ENCODE assay signal across 24 cellular contexts in the genomic region with DNA sequence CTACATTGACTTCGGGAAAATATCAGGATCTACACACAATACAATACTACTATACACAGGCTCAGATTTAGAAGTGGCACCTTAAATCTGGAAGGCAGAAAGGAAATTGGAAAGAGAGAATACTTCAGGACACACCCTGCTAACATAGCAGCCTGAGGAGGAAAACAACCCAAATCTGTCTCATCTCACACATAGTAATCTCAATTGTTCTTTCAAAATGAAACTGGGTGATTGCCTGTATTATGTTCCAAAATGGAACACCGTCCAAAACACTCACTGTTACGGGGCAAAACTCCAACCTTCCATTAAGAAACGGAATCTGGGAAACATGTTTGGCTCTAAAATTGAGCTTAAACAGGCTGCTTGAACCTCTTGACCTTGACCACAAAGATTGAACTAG.
"Had no signal": no experiment of that assay in that cellular context is flagged by ENCODE, and none has a peak within 500 bp of the region (broad histone marks: within the 10 kb centered on the region; RNA-seq: fewer than 3 reads in every experiment).

No MANE protein-coding gene starts in this region.

- FAIRE-seq: K562 had no signal

- H3K36me3 ChIP-seq: adrenal gland, breast epithelium, Peyer's patch, SJSA1 had no signal

- H3K27me3 Mint-ChIP-seq: activated naive CD4-positive, alpha-beta T cell treated with anti-CD3 and anti-CD28 coated beads, Interleukin-2, amount 10 ng/mL, durations not matched to agents 7 days and 5 days had no signal

- H3K27ac ChIP-seq: adrenal gland, breast epithelium, Peyer's patch, RWPE1, SJSA1 had no signal

- H3K4me1 ChIP-seq: adrenal gland, breast epithelium, Peyer's patch had no signal

- H3K9me3 Mint-ChIP-seq: activated CD8-positive, alpha-beta T cell treated with anti-CD3 and anti-CD28 coated beads for 36 hours; activated naive CD8-positive, alpha-beta T cell treated with anti-CD3 and anti-CD28 coated beads for 36 hours had no signal

- H3K27me3 ChIP-seq: adrenal gland, breast epithelium, Peyer's patch, SJSA1 had no signal

- H3K27ac Mint-ChIP-seq: activated CD8-positive, alpha-beta T cell treated with anti-CD3 and anti-CD28 coated beads for 36 hours; activated naive CD4-positive, alpha-beta T cell treated with anti-CD3 and anti-CD28 coated beads, Interleukin-2, amount 10 ng/mL, durations not matched to agents 7 days and 5 days; activated naive CD8-positive, alpha-beta T cell treated with anti-CD3 and anti-CD28 coated beads for 36 hours; activated T-cell treated with anti-CD3 and anti-CD28 coated beads, Interleukin-2, amount 50 U/mL, for 72 hours; activated T-helper 2 cell treated with anti-CD3 and anti-CD28 coated beads, Interferon-gamma antibody, Interleukin-2, Interleukin-4, amounts not matched to agents 10 μg/mL and 5 μg/mL and 100 μg/mL, durations not matched to agents 14 hours and 24 hours and 36 hours; T-helper 1 cell treated with Interleukin-12 subunit alpha and Interleukin-12 subunit beta and Interleukin-4 antibody, amounts not matched to agents 30 μg/mL and 1 μg/mL, for 36 hours had no signal

- H3K4me1 Mint-ChIP-seq: activated naive CD4-positive, alpha-beta T cell treated with anti-CD3 and anti-CD28 coated beads, Interleukin-2, amount 10 ng/mL, durations not matched to agents 7 days and 5 days; activated naive CD8-positive, alpha-beta T cell treated with anti-CD3 and anti-CD28 coated beads for 36 hours had no signal

- H3K36me3 Mint-ChIP-seq: activated naive CD4-positive, alpha-beta T cell treated with anti-CD3 and anti-CD28 coated beads, Interleukin-2, amount 10 ng/mL, durations not matched to agents 7 days and 5 days; activated naive CD8-positive, alpha-beta T cell treated with anti-CD3 and anti-CD28 coated beads for 36 hours had no signal

- ATAC-seq: activated CD4-positive, CD25-positive, alpha-beta regulatory T cell treated with anti-CD3 and anti-CD28 coated beads, Interleukin-2, amount 50 U/mL, for 24 hours; activated CD8-positive, alpha-beta T cell treated with anti-CD3 and anti-CD28 coated beads for 36 hours; activated T-cell treated with anti-CD3 and anti-CD28 coated beads, Interleukin-2, amount 50 U/mL, for 72 hours; K562; SK-N-SH treated with all-trans-retinoic acid at 6 μM for 48 hours had no signal

- DNase-seq: activated CD4-positive, alpha-beta T cell treated with anti-CD3 and anti-CD28 coated beads for 4 hours; activated CD8-positive, alpha-beta memory T cell treated with anti-CD3 and anti-CD28 coated beads, Interleukin-2, amount 50 U/mL, for 4 hours; activated CD8-positive, alpha-beta T cell treated with anti-CD3 and anti-CD28 coated beads for 36 hours; activated gamma-delta T cell treated with Interleukin-2 at 50 U/mL for 16 hours; activated naive CD4-positive, alpha-beta T cell treated with anti-CD3 and anti-CD28 coated beads, Interleukin-2, amount 10 ng/mL, durations not matched to agents 7 days and 5 days; activated naive CD8-positive, alpha-beta T cell treated with anti-CD3 and anti-CD28 coated beads for 36 hours; activated T-cell treated with anti-CD3 and anti-CD28 coated beads, Interleukin-2, amount 50 U/mL, for 72 hours; adrenal gland; Karpas-422; MM.1S; NCI-H1105; NCI-H1436; NCI-H2029 treated with DMSO at 0.1 percent for 48 hours; Peyer's patch; SHP77; SW 1271 had no signal

- H3K4me3 ChIP-seq: adrenal gland, breast epithelium, K562, Peyer's patch, SJSA1 had no signal

- H3K4me3 Mint-ChIP-seq: activated CD8-positive, alpha-beta T cell treated with anti-CD3 and anti-CD28 coated beads for 36 hours; activated naive CD4-positive, alpha-beta T cell treated with anti-CD3 and anti-CD28 coated beads, Interleukin-2, amount 10 ng/mL, durations not matched to agents 7 days and 5 days; activated naive CD8-positive, alpha-beta T cell treated with anti-CD3 and anti-CD28 coated beads for 36 hours; activated T-cell treated with anti-CD3 and anti-CD28 coated beads, Interleukin-2, amount 50 U/mL, for 72 hours; T-helper 1 cell treated with Interleukin-12 subunit alpha and Interleukin-12 subunit beta and Interleukin-4 antibody, amounts not matched to agents 30 μg/mL and 1 μg/mL, for 36 hours had no signal

- H3K9me3 ChIP-seq: adrenal gland, breast epithelium, Peyer's patch, SJSA1 had no signal
